In genomic region chr17:65537845-65538678, GRCh38 we compare ENCODE assay signal across 14 cellular contexts. TPM values are rescaled to one million over a fixed set of nuclear protein-coding genes. Genes with fewer than 3 reads are reported as not detected.
DNase-seq lines count a peak whose midpoint lies in the region; ATAC-seq, FAIRE-seq and TF ChIP-seq lines count a peak whose summit lies in the region.
"Had no signal": no experiment of that assay in that cellular context is flagged by ENCODE, and none has a peak within 500 bp of the region (broad histone marks: within the 10 kb centered on the region; RNA-seq: fewer than 3 reads in every experiment).

No MANE protein-coding gene starts in this region.

- no peak overlapping the region for H3K4me2 ChIP-seq in GM23338

- intact Hi-C loops in activated CD8-positive, alpha-beta T cell treated with anti-CD3 and anti-CD28 coated beads for 36 hours (cut with micrococcal nuclease): no loop called here
- intact Hi-C loops in Right ventricle myocardium inferior (cut with DNase I): no loop called here

- peaks cover 31% of the 10 kb centered on the region for H3K79me2 ChIP-seq in GM23338 (replicated peaks; ENCODE audit: insufficient read depth)

- TF ChIP-seq CTCF in GM23338 (conservative IDR thresholded peaks at IDR 0.05; ENCODE audit: low read depth in 2 of 2) (no peak), D721Med (IDR thresholded peaks at IDR 0.05; ENCODE audit: insufficient read depth, missing control alignments) (no peak)
- no peak for TF ChIP-seq CTCF in activated CD8-positive, alpha-beta T cell treated with anti-CD3 and anti-CD28 coated beads for 36 hours (IDR thresholded peaks at IDR 0.05)

- no peak; the same call in 2 of the 3 replicates for ATAC-seq in GM23338
- ATAC-seq in activated CD8-positive, alpha-beta T cell treated with anti-CD3 and anti-CD28 coated beads for 36 hours: peak; percentile 30
- no peak for ATAC-seq in GM18858 (IDR thresholded peaks at IDR 0.05; ENCODE audit: unreplicated experiment)
- no peak for ATAC-seq in Right ventricle myocardium inferior

- H3K4me3 ChIP-seq in GM23338: no peak overlapping the region
- H3K4me3 ChIP-seq: SJCRH30 had no signal

- H3K27ac Mint-ChIP-seq in GM23338: peak overlapping the region; percentile 72
- no peak overlapping the region for H3K27ac Mint-ChIP-seq in activated CD8-positive, alpha-beta T cell treated with anti-CD3 and anti-CD28 coated beads for 36 hours

- H3F3A ChIP-seq in GM23338 (replicated peaks; ENCODE audit: low read depth): no peaks in the 10 kb centered on the region

- H3K4me1 ChIP-seq in GM23338 (ENCODE audit: insufficient read depth): peaks cover 22% of the 10 kb centered on the region
- H3K4me1 ChIP-seq: SJCRH30 had no signal

- peaks cover 96% of the 10 kb centered on the region for H3K36me3 Mint-ChIP-seq in GM23338 (ENCODE audit: low read depth)
- peaks cover 9% of the 10 kb centered on the region for H3K36me3 Mint-ChIP-seq in activated CD8-positive, alpha-beta T cell treated with anti-CD3 and anti-CD28 coated beads for 36 hours (ENCODE audit: low read depth)

- H3K27ac ChIP-seq in GM23338 (ENCODE audit: low read depth): no peak overlapping the region; the same call in 1 of the 2 replicates
- peak overlapping the region; percentile 60 for H3K27ac ChIP-seq in cingulate gyrus (ENCODE audit: low read depth, low read length)
- H3K27ac ChIP-seq: C4-2B, neutrophil, SJCRH30 had no signal

- no peak for DNase-seq in GM23338 (ENCODE audit: low spot score)
- DNase-seq in activated CD8-positive, alpha-beta T cell treated with anti-CD3 and anti-CD28 coated beads for 36 hours: no peak
- DNase-seq in stimulated activated CD4-positive, alpha-beta T cell treated with anti-CD3 and anti-CD28 coated beads, Interleukin-1b, Interleukin-23, amount 100 ng/mL, for 48 hours: peak; percentile 64
- no peak for DNase-seq in middle frontal gyrus (ENCODE audit: extremely low spot score, low spot score)
- DNase-seq in Right ventricle myocardium inferior (ENCODE audit: missing footprints): no peak
- no peak for DNase-seq in D721Med (ENCODE audit: insufficient read length, low spot score)
- DNase-seq: islet precursor cell, NCI-H1048, NCI-H526, SJCRH30 had no signal

- H3K4me3 Mint-ChIP-seq in GM23338: no peak overlapping the region
- H3K4me3 Mint-ChIP-seq in activated CD8-positive, alpha-beta T cell treated with anti-CD3 and anti-CD28 coated beads for 36 hours: no peak overlapping the region

- CTCF ChIA-PET in activated CD8-positive, alpha-beta T cell treated with anti-CD3 and anti-CD28 coated beads for 36 hours (lab: Charles Lee): interaction anchor here (1.4 kb wide), 1 partner anchor 19 kb away, joined by 4 read pairs; no protein-coding TSS in a partner anchor

- POLR2A ChIA-PET in activated CD8-positive, alpha-beta T cell treated with anti-CD3 and anti-CD28 coated beads for 36 hours (lab: Charles Lee): interaction anchor here (0.5 to 1.0 kb wide), 2 partner anchors 27 to 238 kb away, joined by 3 to 4 read pairs; no protein-coding TSS in a partner anchor

- peaks cover 41% of the 10 kb centered on the region for H3K4me1 Mint-ChIP-seq in GM23338
- peaks cover 9% of the 10 kb centered on the region for H3K4me1 Mint-ChIP-seq in activated CD8-positive, alpha-beta T cell treated with anti-CD3 and anti-CD28 coated beads for 36 hours (ENCODE audit: low read depth)

- no peaks in the 10 kb centered on the region for H3K9me3 Mint-ChIP-seq in GM23338
- no peaks in the 10 kb centered on the region for H3K9me3 Mint-ChIP-seq in activated CD8-positive, alpha-beta T cell treated with anti-CD3 and anti-CD28 coated beads for 36 hours

- H2AFZ ChIP-seq in GM23338: no peak overlapping the region

- H3K36me3 ChIP-seq in GM23338 (ENCODE audit: insufficient read depth): peaks cover 32% of the 10 kb centered on the region
- H3K36me3 ChIP-seq: neutrophil had no signal

- no peaks in the 10 kb centered on the region for H3K9me2 ChIP-seq in GM23338 (ENCODE audit: insufficient read depth)

- no peak for FAIRE-seq in D721Med (lab: Jason Lieb, UNC)

- H3K27me3 ChIP-seq in GM23338 (ENCODE audit: insufficient read depth): no peaks in the 10 kb centered on the region
- H3K27me3 ChIP-seq: SJCRH30 had no signal

- peaks cover 10% of the 10 kb centered on the region; the same call in 1 of the 2 replicates for H4K20me1 ChIP-seq in GM23338 (replicated peaks; ENCODE audit: insufficient read depth)

- H3K27me3 Mint-ChIP-seq in GM23338 (ENCODE audit: insufficient read depth, low read depth, poor library complexity): peaks cover 15% of the 10 kb centered on the region
- no peaks in the 10 kb centered on the region for H3K27me3 Mint-ChIP-seq in activated CD8-positive, alpha-beta T cell treated with anti-CD3 and anti-CD28 coated beads for 36 hours

TF ChIP-seq in GM23338, 12 proteins besides CTCF, POLR2A, EP300 and RAD21:
- no peak for TF ChIP-seq ZNF331 (CRISPR knock-in tag; IDR thresholded peaks at IDR 0.05; ENCODE audit: low read depth)
- no peak for TF ChIP-seq ETS1 (IDR thresholded peaks at IDR 0.05)
- TF ChIP-seq ZNF114 (CRISPR knock-in tag; IDR thresholded peaks at IDR 0.05): no peak
- TF ChIP-seq NANOG (IDR thresholded peaks at IDR 0.05; ENCODE audit: borderline replicate concordance): no peak
- TF ChIP-seq POLR2AphosphoS5 (IDR thresholded peaks at IDR 0.05; ENCODE audit: low read depth): no peak
TF ChIP-seq in GM23338: peak in this region for 0.

RNA-seq across cellular contexts. Expression of gene AXIN2, which starts 23.4 kb away (rescaled TPM):
- total RNA-seq in GM23338 (2014; rRNA removed; shearing (Covaris generic)): 28.2 and 32.7 TPM in 2 replicates
- polyA plus RNA-seq in GM23338 (2016; fragmentation: Nextera tagmentation; extraction: Ambion mirVana): 8.0 and 9.4 TPM in 2 replicates
- total RNA-seq in activated CD8-positive, alpha-beta T cell treated with anti-CD3 and anti-CD28 coated beads for 36 hours: 1 to 10 TPM in 1 of 2 experiments, under 1 TPM in 1; 0.69 to 1.0 TPM
- 22.2 TPM for total RNA-seq in Right ventricle myocardium inferior

Comparison
In these comparisons a context has a peak if more than half of its experiments do, and no peak if none do; other contexts are left out.
1. RNA of gene AXIN2, which starts 23.4 kb away (total RNA-seq): 28.2 to 32.7 TPM in GM23338 and 22.2 TPM in Right ventricle myocardium inferior (single experiment); 0.69 to 1.0 TPM in activated CD8-positive, alpha-beta T cell treated with anti-CD3 and anti-CD28 coated beads for 36 hours; every median in the first group is over 10 times any median in the second.